Comparison of ENCODE assay signal across 8 cellular contexts in genomic region chr12:67268335-67268895, GRCh38. TPM values are rescaled to one million over a fixed set of nuclear protein-coding genes. Genes with fewer than 3 reads are reported as not detected.
A peak's percentile ranks its signal among the peaks of the same experiment; 100 is the strongest.
DNase-seq lines count a peak whose midpoint lies in the region; ATAC-seq and TF ChIP-seq lines count a peak whose summit lies in the region.

No MANE protein-coding gene starts in this region.

- H3K36me3 ChIP-seq in ascending aorta (no peaks in the 10 kb centered on the region), hepatocyte (replicated peaks; ENCODE audit: insufficient read depth, low read depth) (no peaks in the 10 kb centered on the region)

- ATAC-seq in HG02610 (IDR thresholded peaks at IDR 0.05; ENCODE audit: unreplicated experiment) (peak; percentile 81), T-helper 17 cell (peak; percentile 80)

- no peaks in the 10 kb centered on the region for H3K9me2 ChIP-seq in hepatocyte (replicated peaks; ENCODE audit: insufficient read depth)

- H3K36me3 Mint-ChIP-seq in T-helper 17 cell (ENCODE audit: low read depth): no peaks in the 10 kb centered on the region

- peaks cover 31% of the 10 kb centered on the region for H4K20me1 ChIP-seq in hepatocyte (ENCODE audit: insufficient read depth, poor library complexity, severe bottlenecking)

- no peak for TF ChIP-seq CTCF in GM12875 (IDR thresholded peaks at IDR 0.05; ENCODE audit: borderline replicate concordance, insufficient read depth, low read depth, low read length)
- no peak for TF ChIP-seq CTCF in ascending aorta (IDR thresholded peaks at IDR 0.05)
- no peak for TF ChIP-seq CTCF in hepatocyte (IDR thresholded peaks at IDR 0.05; ENCODE audit: poor library complexity)

- DNase-seq in NCI-H1105 (lab: John Stamatoyannopoulos, UW): peak; percentile 96
- DNase-seq in T-helper 17 cell: peak; percentile 62 to 76 (median 71)
- DNase-seq in ascending aorta (ENCODE audit: low spot score in 2 of 2): peak; percentile 85 to 97
- peak; percentile 97 for DNase-seq in hepatocyte (ENCODE audit: low spot score)
- peak; percentile 99 for DNase-seq in renal cortical epithelial cell (ENCODE audit: low read depth)
- no peak for DNase-seq in GOT3 (lab: John Stamatoyannopoulos, UW)

- peak overlapping the region; percentile 100 for H3K27ac Mint-ChIP-seq in T-helper 17 cell

- no peaks in the 10 kb centered on the region for H3K27me3 Mint-ChIP-seq in T-helper 17 cell

- WGBS in hepatocyte (ENCODE audit: low lambda C conversion rate, missing lambda C conversion rate): 4% methylated on average over 19 of the region's 19 CpGs

- peak overlapping the region; percentile 58 for H2AFZ ChIP-seq in hepatocyte

- peaks cover 28% of the 10 kb centered on the region for H3K4me1 Mint-ChIP-seq in T-helper 17 cell

- H3K9me3 ChIP-seq in T-helper 17 cell (ENCODE audit: control insufficient read depth, low read length, poor library complexity, severe bottlenecking) (no peaks in the 10 kb centered on the region), ascending aorta (no peaks in the 10 kb centered on the region), hepatocyte (ENCODE audit: low read depth) (no peaks in the 10 kb centered on the region)

- peak overlapping the region; percentile 74 for H3K4me2 ChIP-seq in hepatocyte

- H3K79me2 ChIP-seq in hepatocyte: peaks cover 36% of the 10 kb centered on the region

- intact Hi-C loops in ascending aorta (cut with DNase I): loop anchor here (5.0 to 10.0 kb wide), 5 partner anchors 164 to 1969 kb away; partner anchors contain the start of genes CPSF6, DYRK2, HELB and MDM2

- H3K4me1 ChIP-seq in ascending aorta (peaks cover 0 to 26% of the 10 kb centered on the region in 2 donors), hepatocyte (ENCODE audit: insufficient read depth) (peaks cover 18% of the 10 kb centered on the region)

- H3K4me3 Mint-ChIP-seq in T-helper 17 cell: peak overlapping the region; percentile 98

- H3K27ac ChIP-seq in ascending aorta (peak overlapping the region; percentile 93 to 99), hepatocyte (peak overlapping the region; percentile 91)

- peak overlapping the region; percentile 56 for H3K4me3 ChIP-seq in GM12875 (ENCODE audit: low read depth, low read length)
- H3K4me3 ChIP-seq in ascending aorta: peak overlapping the region; percentile 78 to 96
- H3K4me3 ChIP-seq in hepatocyte: peak overlapping the region; percentile 2

- H3K27me3 ChIP-seq in ascending aorta: no peaks in the 10 kb centered on the region
- H3K27me3 ChIP-seq in hepatocyte: no peaks in the 10 kb centered on the region

RNA-seq across cellular contexts. Expression of gene CAND1, which starts 0.7 kb away (rescaled TPM):
- total RNA-seq in T-helper 17 cell: 100 to 1,000 TPM in 1 of 2 donors, 10 to 100 TPM in 1; 96.8 to 113 TPM
- 31.6 TPM for total RNA-seq in ascending aorta
- 130 and 138 TPM in 2 replicates for total RNA-seq in hepatocyte
- 101 and 113 TPM in 2 replicates for polyA plus RNA-seq in hepatocyte
- 113 and 180 TPM in 2 replicates for total RNA-seq in renal cortical epithelial cell

Comparison
In these comparisons a context has a peak if more than half of its experiments do, and no peak if none do; other contexts are left out.
1. H3K4me3 ChIP-seq: peak in every context shown above with its lines; median percentile 87 in ascending aorta; 56 in GM12875; 2 in hepatocyte.